ENCODE assay signal across 11 cellular contexts in the genomic region with DNA sequence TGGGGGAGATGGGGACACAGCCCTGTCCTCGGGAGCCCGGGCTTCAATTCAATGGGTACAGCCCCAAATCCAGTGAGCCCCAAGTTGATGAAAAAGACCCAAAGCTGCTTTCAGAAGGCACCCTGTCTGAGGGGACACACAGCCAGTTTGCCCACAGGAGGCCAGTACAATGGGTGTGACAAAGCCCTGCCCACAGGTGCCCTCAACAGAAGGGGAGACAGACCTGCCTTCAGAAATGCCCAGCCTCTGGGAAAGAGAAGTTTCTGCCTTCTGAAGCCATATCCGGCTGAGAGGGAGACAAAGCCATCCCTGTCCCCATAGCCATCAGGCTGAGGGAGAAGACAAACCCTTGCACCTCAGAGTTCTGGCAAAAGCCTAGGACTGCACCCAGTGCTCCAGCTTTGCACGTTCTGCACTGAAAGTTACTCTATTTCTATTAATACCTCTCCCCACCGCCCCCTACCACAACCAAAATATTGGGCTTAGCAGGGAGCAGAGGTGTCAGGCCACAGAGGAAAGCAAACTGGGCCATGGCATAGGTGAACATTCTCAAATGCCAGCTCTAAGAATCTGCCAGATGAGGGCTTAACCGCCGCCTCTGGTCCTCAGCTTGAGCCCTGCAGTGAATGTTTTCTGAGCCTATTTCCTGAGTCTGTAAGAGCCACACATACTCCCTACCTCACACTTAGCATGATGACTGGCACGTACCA.
"Had no signal": no experiment of that assay in that cellular context is flagged by ENCODE, and none has a peak within 500 bp of the region (broad histone marks: within the 10 kb centered on the region; RNA-seq: fewer than 3 reads in every experiment).

No MANE protein-coding gene starts in this region.

- H3K27ac Mint-ChIP-seq: activated T-cell treated with anti-CD3 and anti-CD28 coated beads, Interleukin-2, amount 50 U/mL, for 72 hours; T-helper 2 cell treated with Interferon-gamma antibody and Interleukin-4, amounts not matched to agents 5 μg/mL and 100 μg/mL, for 36 hours had no signal

- DNase-seq: activated CD4-positive, alpha-beta T cell treated with anti-CD3 and anti-CD28 coated beads, Interleukin-2, amount 50 U/mL, for 1 hour; activated naive CD4-positive, alpha-beta T cell; activated T-cell treated with anti-CD3 and anti-CD28 coated beads, Interleukin-2, amount 50 U/mL, for 72 hours; effector CD8-positive, alpha-beta T cell; stimulated activated CD4-positive, alpha-beta T cell treated with anti-CD3 and anti-CD28 coated beads, Interleukin-4, amount 100 ng/mL, for 1 hour; stomach; SW 1271 had no signal

- H3K4me3 ChIP-seq: coronary artery, pancreas, stomach had no signal

- H3K27ac ChIP-seq: coronary artery, pancreas, stomach had no signal

- H3K27me3 ChIP-seq: pancreas, stomach had no signal

- H3K4me1 ChIP-seq: pancreas had no signal

- H3K4me3 Mint-ChIP-seq: activated T-cell treated with anti-CD3 and anti-CD28 coated beads, Interleukin-2, amount 50 U/mL, for 72 hours; neural crest cell; T-helper 2 cell treated with Interferon-gamma antibody and Interleukin-4, amounts not matched to agents 5 μg/mL and 100 μg/mL, for 36 hours had no signal

- H3K9me3 ChIP-seq: pancreas, stomach had no signal

- H3K9me3 Mint-ChIP-seq: neural crest cell had no signal
